ENCODE assay signal across 26 cellular contexts in genomic region chr2:84273406-84273805, GRCh38.
"Had no signal": no experiment of that assay in that cellular context is flagged by ENCODE, and none has a peak within 500 bp of the region (broad histone marks: within the 10 kb centered on the region; RNA-seq: fewer than 3 reads in every experiment).

No MANE protein-coding gene starts in this region.

- H3K36me3 Mint-ChIP-seq: immature natural killer cell; mesothelial cell of epicardium; naive B cell; naive thymus-derived CD8-positive, alpha-beta T cell had no signal

- H3K27me3 Mint-ChIP-seq: dendritic cell treated with granulocyte-macrophage colony-stimulating factor and Interleukin-4, amounts not matched to agents 40 ng/mL and 50 ng/mL, for 4 days had no signal

- H3K27me3 ChIP-seq: colonic mucosa, esophagus muscularis mucosa, gastroesophageal sphincter, heart left ventricle, hepatocyte, left lung had no signal

- H3K36me3 ChIP-seq: colonic mucosa, esophagus muscularis mucosa, gastroesophageal sphincter, heart left ventricle, left lung, lower lobe of right lung had no signal

- DNase-seq: colonic mucosa; cortex of kidney; effector CD8-positive, alpha-beta T cell; effector memory CD8-positive, alpha-beta T cell; foreskin keratinocyte; heart left ventricle; hypothalamus; immature natural killer cell; islet precursor cell; kidney; kidney glomerular epithelial cell; left colon; left lung; left ventricle myocardium superior; lower lobe of right lung; mesenchymal stem cell; mucosa of descending colon; naive B cell; naive thymus-derived CD8-positive, alpha-beta T cell had no signal

- H3K4me3 ChIP-seq: colonic mucosa, esophagus muscularis mucosa, gastroesophageal sphincter, heart left ventricle, hepatocyte, left lung, lower lobe of right lung, mucosa of descending colon had no signal

- H3K4me1 ChIP-seq: colonic mucosa, esophagus muscularis mucosa, gastroesophageal sphincter, heart left ventricle, left lung, lower lobe of right lung had no signal

- H3K4me3 Mint-ChIP-seq: dendritic cell treated with granulocyte-macrophage colony-stimulating factor and Interleukin-4, amounts not matched to agents 40 ng/mL and 50 ng/mL, for 4 days; effector memory CD8-positive, alpha-beta T cell; immature natural killer cell; mesothelial cell of epicardium; naive B cell; naive thymus-derived CD8-positive, alpha-beta T cell had no signal

- H2AFZ ChIP-seq: hepatocyte had no signal

- H3K79me2 ChIP-seq: hepatocyte had no signal

- ATAC-seq: effector memory CD8-positive, alpha-beta T cell; foreskin keratinocyte; gastroesophageal sphincter; heart left ventricle; left colon; left lung; left ventricle myocardium superior; lower lobe of right lung; mucosa of descending colon; naive thymus-derived CD8-positive, alpha-beta T cell had no signal

- H3K27ac ChIP-seq: colonic mucosa, esophagus muscularis mucosa, foreskin keratinocyte, gastroesophageal sphincter, heart left ventricle, hepatocyte, left lung, lower lobe of right lung had no signal

- H3K9me3 Mint-ChIP-seq: dendritic cell treated with granulocyte-macrophage colony-stimulating factor and Interleukin-4, amounts not matched to agents 40 ng/mL and 50 ng/mL, for 4 days; mesothelial cell of epicardium had no signal

- H3K27ac Mint-ChIP-seq: dendritic cell treated with granulocyte-macrophage colony-stimulating factor and Interleukin-4, amounts not matched to agents 40 ng/mL and 50 ng/mL, for 4 days; effector memory CD8-positive, alpha-beta T cell; immature natural killer cell; mesothelial cell of epicardium; naive B cell; naive thymus-derived CD8-positive, alpha-beta T cell had no signal

- H3K4me2 ChIP-seq: hepatocyte had no signal

- H3K4me1 Mint-ChIP-seq: mesothelial cell of epicardium, naive B cell had no signal

- FAIRE-seq: endothelial cell of umbilical vein, frontal cortex, kidney had no signal

- H3K9me3 ChIP-seq: colonic mucosa, esophagus muscularis mucosa, gastroesophageal sphincter, heart left ventricle, left lung, lower lobe of right lung, mucosa of descending colon had no signal
